26 cellular contexts compared by ENCODE assay signal in the genomic region with DNA sequence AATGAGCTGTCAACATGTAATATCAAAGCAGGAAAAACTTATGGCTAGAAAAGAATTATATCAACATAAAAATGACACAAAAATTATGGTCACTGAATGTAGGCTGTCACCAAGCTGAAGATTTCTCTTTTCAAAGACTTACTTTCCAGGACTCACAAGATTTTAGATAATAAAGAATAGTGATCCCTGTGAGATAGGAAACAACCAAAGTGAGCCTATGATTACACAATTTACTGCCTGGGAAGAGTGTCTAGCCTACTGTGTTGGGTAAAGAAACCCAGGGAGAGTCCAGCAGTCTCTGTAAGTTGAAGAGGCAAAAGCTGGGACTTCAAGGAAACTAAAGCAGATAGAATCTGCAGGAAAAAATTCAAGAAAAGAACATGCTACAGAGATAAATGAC. TPM values are rescaled to one million over a fixed set of nuclear protein-coding genes. Genes with fewer than 3 reads are reported as not detected.
"Had no signal": no experiment of that assay in that cellular context is flagged by ENCODE, and none has a peak within 500 bp of the region (broad histone marks: within the 10 kb centered on the region; RNA-seq: fewer than 3 reads in every experiment).

No MANE protein-coding gene starts in this region.

- H3K4me3 Mint-ChIP-seq: activated CD4-positive, alpha-beta T cell treated with anti-CD3 and anti-CD28 coated beads, Interleukin-2, amount 10 ng/mL, durations not matched to agents 24 days and 14 days; activated CD8-positive, alpha-beta memory T cell treated with anti-CD3 and anti-CD28 coated beads, Interleukin-2, amount 10 ng/mL, durations not matched to agents 7 days and 5 days; activated CD8-positive, alpha-beta T cell treated with anti-CD3 and anti-CD28 coated beads for 36 hours; activated naive CD4-positive, alpha-beta T cell treated with anti-CD3 and anti-CD28 coated beads, Interleukin-2, amount 10 ng/mL, durations not matched to agents 7 days and 5 days; memory B cell; naive thymus-derived CD4-positive, alpha-beta T cell had no signal

- H3K27ac Mint-ChIP-seq: activated CD4-positive, alpha-beta T cell treated with anti-CD3 and anti-CD28 coated beads, Interleukin-2, amount 10 ng/mL, durations not matched to agents 24 days and 14 days; activated CD8-positive, alpha-beta memory T cell treated with anti-CD3 and anti-CD28 coated beads, Interleukin-2, amount 10 ng/mL, durations not matched to agents 7 days and 5 days; activated CD8-positive, alpha-beta T cell treated with anti-CD3 and anti-CD28 coated beads for 36 hours; activated naive CD4-positive, alpha-beta T cell treated with anti-CD3 and anti-CD28 coated beads, Interleukin-2, amount 10 ng/mL, durations not matched to agents 7 days and 5 days; naive thymus-derived CD4-positive, alpha-beta T cell had no signal

- DNase-seq: activated CD4-positive, alpha-beta T cell treated with anti-CD3 and anti-CD28 coated beads, Interleukin-2, amount 10 ng/mL, durations not matched to agents 24 days and 14 days; activated CD8-positive, alpha-beta memory T cell treated with anti-CD3 and anti-CD28 coated beads, Interleukin-2, amount 10 ng/mL, durations not matched to agents 7 days and 5 days; activated CD8-positive, alpha-beta T cell treated with anti-CD3 and anti-CD28 coated beads for 36 hours; activated effector memory CD4-positive, alpha-beta T cell treated with anti-CD3 and anti-CD28 coated beads, Interleukin-2, amount 50 U/mL, for 16 hours; activated naive CD4-positive, alpha-beta T cell treated with anti-CD3 and anti-CD28 coated beads, Interleukin-2, amount 10 ng/mL, durations not matched to agents 7 days and 5 days; activated T-cell treated with anti-CD3 and anti-CD28 coated beads for 4 hours; anterior cingulate cortex; body of pancreas; foreskin fibroblast; heart right ventricle; left colon; naive thymus-derived CD4-positive, alpha-beta T cell; psoas muscle; right cardiac atrium; stimulated activated CD4-positive, alpha-beta T cell treated with anti-CD3 and anti-CD28 coated beads, Interleukin-4, amount 100 ng/mL, for 4 hours; stomach; T-helper 1 cell; T-helper 9 cell; transverse colon had no signal

- H3K4me1 ChIP-seq: body of pancreas, psoas muscle had no signal

- H3K36me3 Mint-ChIP-seq: memory B cell had no signal

- H3K36me3 ChIP-seq: cardiac muscle cell, heart right ventricle, stomach, suprapubic skin, transverse colon had no signal

- H3K9me3 Mint-ChIP-seq: activated CD8-positive, alpha-beta T cell treated with anti-CD3 and anti-CD28 coated beads for 36 hours; activated naive CD4-positive, alpha-beta T cell treated with anti-CD3 and anti-CD28 coated beads, Interleukin-2, amount 10 ng/mL, durations not matched to agents 7 days and 5 days; memory B cell; naive thymus-derived CD4-positive, alpha-beta T cell had no signal

- FAIRE-seq: keratinocyte, urothelium cell line had no signal

- ATAC-seq: activated CD4-positive, CD25-positive, alpha-beta regulatory T cell treated with anti-CD3 and anti-CD28 coated beads, Interleukin-2, amount 50 U/mL, for 24 hours; activated CD8-positive, alpha-beta memory T cell treated with anti-CD3 and anti-CD28 coated beads, Interleukin-2, amount 10 ng/mL, durations not matched to agents 7 days and 5 days; activated CD8-positive, alpha-beta T cell treated with anti-CD3 and anti-CD28 coated beads for 36 hours; body of pancreas; heart right ventricle; left colon; naive thymus-derived CD4-positive, alpha-beta T cell; psoas muscle; right cardiac atrium had no signal

- H3K27me3 Mint-ChIP-seq: activated CD8-positive, alpha-beta T cell treated with anti-CD3 and anti-CD28 coated beads for 36 hours; activated naive CD4-positive, alpha-beta T cell treated with anti-CD3 and anti-CD28 coated beads, Interleukin-2, amount 10 ng/mL, durations not matched to agents 7 days and 5 days had no signal

- H3K9me3 ChIP-seq: body of pancreas, heart right ventricle, psoas muscle, stomach, suprapubic skin, transverse colon had no signal

- H3K27me3 ChIP-seq: body of pancreas, cardiac muscle cell, heart right ventricle, stomach, suprapubic skin, transverse colon had no signal

- H3K4me3 ChIP-seq: body of pancreas, cardiac muscle cell, heart right ventricle, psoas muscle, stomach, suprapubic skin, transverse colon had no signal

RNA-seq across cellular contexts. Expression of a gene that starts 20.2 kb away (rescaled TPM):
- total RNA-seq: cardiac muscle cell, osteocyte had no signal
